8 cellular contexts compared by ENCODE assay signal in genomic region chr4:120718979-120719566, GRCh38.
A peak's percentile ranks its signal among the peaks of the same experiment; 100 is the strongest.
DNase-seq lines count a peak whose midpoint lies in the region; ATAC-seq and TF ChIP-seq lines count a peak whose summit lies in the region.

No MANE protein-coding gene starts in this region.

- peak; percentile 26 for DNase-seq in activated CD4-positive, alpha-beta memory T cell treated with anti-CD3 and anti-CD28 coated beads for 36 hours
- DNase-seq in activated CD4-positive, alpha-beta memory T cell treated with anti-CD3 and anti-CD28 coated beads, Interleukin-2, amount 10 ng/mL, durations not matched to agents 7 days and 5 days, result no peak
- DNase-seq in HT-29 (ENCODE audit: low spot score) (peak; percentile 51), SKM-1 treated with dmso at 0.1 percent for 144 hours (lab: John Stamatoyannopoulos, UW; ENCODE audit: unreplicated experiment) (peak; percentile 48), foreskin fibroblast (peak; percentile 38 to 75), retinal pigment epithelial cell (ENCODE audit: low read depth) (no peak), HPDE6-E6E7 (ENCODE audit: extremely low spot score) (no peak)

- H3K4me3 ChIP-seq in foreskin fibroblast (ENCODE audit: low read depth in 1 of 2, low read length in 2 of 2) (no peak overlapping the region), retinal pigment epithelial cell (ENCODE audit: low read length) (no peak overlapping the region)

- CTCF ChIA-PET in activated CD4-positive, alpha-beta memory T cell treated with anti-CD3 and anti-CD28 coated beads for 36 hours (lab: Charles Lee), result no interaction called here
- CTCF ChIA-PET in activated CD4-positive, alpha-beta memory T cell treated with anti-CD3 and anti-CD28 coated beads, Interleukin-2, amount 10 ng/mL, durations not matched to agents 7 days and 5 days (lab: Charles Lee), result no interaction called here

- H3K9me3 Mint-ChIP-seq in activated CD4-positive, alpha-beta memory T cell treated with anti-CD3 and anti-CD28 coated beads for 36 hours, result no peaks in the 10 kb centered on the region
- H3K9me3 Mint-ChIP-seq in activated CD4-positive, alpha-beta memory T cell treated with anti-CD3 and anti-CD28 coated beads, Interleukin-2, amount 10 ng/mL, durations not matched to agents 7 days and 5 days, result no peaks in the 10 kb centered on the region

- peak; percentile 76 for ATAC-seq in GM21423 (IDR thresholded peaks at IDR 0.05; ENCODE audit: unreplicated experiment)

- no peak overlapping the region for H3K4me3 Mint-ChIP-seq in activated CD4-positive, alpha-beta memory T cell treated with anti-CD3 and anti-CD28 coated beads for 36 hours
- no peak overlapping the region for H3K4me3 Mint-ChIP-seq in activated CD4-positive, alpha-beta memory T cell treated with anti-CD3 and anti-CD28 coated beads, Interleukin-2, amount 10 ng/mL, durations not matched to agents 7 days and 5 days

- intact Hi-C loops in activated CD4-positive, alpha-beta memory T cell treated with anti-CD3 and anti-CD28 coated beads for 36 hours (cut with micrococcal nuclease), result loop anchor here (1.0 to 5.0 kb wide), 3 partner anchors 258 to 647 kb away; no protein-coding TSS in a partner anchor

- no peak overlapping the region for H3K27ac Mint-ChIP-seq in activated CD4-positive, alpha-beta memory T cell treated with anti-CD3 and anti-CD28 coated beads for 36 hours
- no peak overlapping the region for H3K27ac Mint-ChIP-seq in activated CD4-positive, alpha-beta memory T cell treated with anti-CD3 and anti-CD28 coated beads, Interleukin-2, amount 10 ng/mL, durations not matched to agents 7 days and 5 days

- TF ChIP-seq CTCF in foreskin fibroblast (IDR thresholded peaks at IDR 0.05; ENCODE audit: low read depth, low read length) (peak; percentile 88), retinal pigment epithelial cell (conservative IDR thresholded peaks at IDR 0.05; ENCODE audit: low read depth, low read length) (peak; percentile 82)

- POLR2A ChIA-PET in activated CD4-positive, alpha-beta memory T cell treated with anti-CD3 and anti-CD28 coated beads for 36 hours (lab: Charles Lee), result no interaction called here
- POLR2A ChIA-PET in activated CD4-positive, alpha-beta memory T cell treated with anti-CD3 and anti-CD28 coated beads, Interleukin-2, amount 10 ng/mL, durations not matched to agents 7 days and 5 days (lab: Charles Lee), result no interaction called here

- no peaks in the 10 kb centered on the region for H3K4me1 Mint-ChIP-seq in activated CD4-positive, alpha-beta memory T cell treated with anti-CD3 and anti-CD28 coated beads for 36 hours (ENCODE audit: low read depth)
- H3K4me1 Mint-ChIP-seq in activated CD4-positive, alpha-beta memory T cell treated with anti-CD3 and anti-CD28 coated beads, Interleukin-2, amount 10 ng/mL, durations not matched to agents 7 days and 5 days, result no peaks in the 10 kb centered on the region

- H3K36me3 Mint-ChIP-seq in activated CD4-positive, alpha-beta memory T cell treated with anti-CD3 and anti-CD28 coated beads for 36 hours, result no peaks in the 10 kb centered on the region
- H3K36me3 Mint-ChIP-seq in activated CD4-positive, alpha-beta memory T cell treated with anti-CD3 and anti-CD28 coated beads, Interleukin-2, amount 10 ng/mL, durations not matched to agents 7 days and 5 days (ENCODE audit: low read depth), result no peaks in the 10 kb centered on the region

- peaks cover 5% of the 10 kb centered on the region for H3K27me3 Mint-ChIP-seq in activated CD4-positive, alpha-beta memory T cell treated with anti-CD3 and anti-CD28 coated beads for 36 hours
- H3K27me3 Mint-ChIP-seq in activated CD4-positive, alpha-beta memory T cell treated with anti-CD3 and anti-CD28 coated beads, Interleukin-2, amount 10 ng/mL, durations not matched to agents 7 days and 5 days, result peaks cover 7% of the 10 kb centered on the region

Comparison
In these comparisons a context has a peak if more than half of its experiments do, and no peak if none do; other contexts are left out.
1. DNase-seq: peak in activated CD4-positive, alpha-beta memory T cell treated with anti-CD3 and anti-CD28 coated beads for 36 hours (single experiment), HT-29 (single experiment), SKM-1 treated with dmso at 0.1 percent for 144 hours (single experiment) and foreskin fibroblast (2 of 2); none in activated CD4-positive, alpha-beta memory T cell treated with anti-CD3 and anti-CD28 coated beads, Interleukin-2, amount 10 ng/mL, durations not matched to agents 7 days and 5 days (single experiment), retinal pigment epithelial cell (single experiment) and HPDE6-E6E7 (single experiment).